In the genomic region with DNA sequence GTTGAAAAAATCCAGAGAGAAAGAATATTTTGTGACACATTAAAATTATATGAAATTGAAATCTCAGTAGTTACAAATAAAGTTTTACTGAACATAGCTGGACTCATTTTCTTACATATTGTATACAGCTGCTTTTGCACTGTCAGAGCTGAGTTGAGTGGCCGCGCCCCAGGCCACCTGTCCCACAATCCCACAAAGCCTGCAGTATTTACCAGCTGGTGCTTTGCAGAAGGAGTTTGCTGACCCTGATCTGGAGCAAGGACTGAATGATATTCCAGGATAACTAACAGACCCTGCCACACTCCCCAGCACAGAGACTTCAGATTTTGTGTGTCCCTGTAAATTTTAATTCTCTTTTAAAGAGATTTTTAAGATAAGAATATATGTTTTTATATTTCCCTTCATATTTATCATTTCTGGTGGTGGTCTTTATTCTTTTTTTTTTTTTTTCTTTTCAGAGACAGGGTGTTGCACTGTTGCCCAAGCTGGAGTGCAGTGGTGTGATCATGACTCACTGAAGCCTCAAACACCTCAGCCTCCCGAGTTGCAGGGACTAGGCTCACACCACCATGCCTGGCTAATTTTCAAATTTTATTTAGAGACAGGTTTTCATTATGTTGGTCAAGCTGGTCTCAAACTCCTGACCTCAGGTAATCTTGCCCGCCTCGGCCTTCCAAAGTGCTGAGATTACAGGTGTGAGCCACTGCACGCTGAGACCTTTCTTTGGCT, we compare ENCODE assay signal across 19 cellular contexts. TPM values are rescaled to one million over a fixed set of nuclear protein-coding genes. Genes with fewer than 3 reads are reported as not detected.
DNase-seq lines count a peak whose midpoint lies in the region; ATAC-seq and TF ChIP-seq lines count a peak whose summit lies in the region.
"Had no signal": no experiment of that assay in that cellular context is flagged by ENCODE, and none has a peak within 500 bp of the region (broad histone marks: within the 10 kb centered on the region; RNA-seq: fewer than 3 reads in every experiment).

No MANE protein-coding gene starts in this region.

- no peak for TF ChIP-seq POLR2A in right lobe of liver (IDR thresholded peaks at IDR 0.05)

- 76% methylated on average over 5 of the region's 6 CpGs for WGBS in right lobe of liver (ENCODE audit: insufficient coverage, low coverage, low lambda C conversion rate, missing lambda C conversion rate)

- DNase-seq in NCI-H524 (lab: John Stamatoyannopoulos, UW) (peak; percentile 44 to 80), NCI-H524 treated with DMSO at 0.1 percent for 48 hours (lab: John Stamatoyannopoulos, UW) (no peak), HK-2 (ENCODE audit: unreplicated experiment) (peak; percentile 5), SW480 (ENCODE audit: low spot score) (peak; percentile 12), renal cortical epithelial cell (ENCODE audit: low read depth) (peak; percentile 2), right lobe of liver (no peak), DMS79 treated with DMSO at 0.1 percent for 48 hours (lab: John Stamatoyannopoulos, UW) (no peak)
- DNase-seq: Caco-2; CD4-positive, alpha-beta T cell; DMS153; EL; GF-D8; KBM-7; NCI-H1105 treated with DMSO at 0.1 percent for 48 hours; NCI-H2029 treated with DMSO at 0.1 percent for 48 hours; NCI-H2171 treated with DMSO at 0.1 percent for 48 hours; NCI-H748 treated with DMSO at 0.1 percent for 48 hours; OCI-M1; T-helper 17 cell had no signal

- no peaks in the 10 kb centered on the region for H3K27me3 ChIP-seq in right lobe of liver

- no peaks in the 10 kb centered on the region for H3K9me3 ChIP-seq in right lobe of liver

- H3K27ac ChIP-seq in right lobe of liver, result no peak overlapping the region

- H3K36me3 ChIP-seq in right lobe of liver, result no peaks in the 10 kb centered on the region

- H3K4me1 ChIP-seq in right lobe of liver, result no peaks in the 10 kb centered on the region
- H3K4me1 ChIP-seq: Caco-2 had no signal

- TF ChIP-seq CTCF in right lobe of liver (IDR thresholded peaks at IDR 0.05), result no peak

- H3K4me3 ChIP-seq in right lobe of liver, result no peak overlapping the region

- intact Hi-C loops in right lobe of liver (cut with DNase I), result no loop called here

- ATAC-seq in right lobe of liver, result no peak
- ATAC-seq: T-helper 17 cell had no signal

RNA-seq across cellular contexts. Expression of gene TDRD12, which starts 48.5 kb away (rescaled TPM):
- total RNA-seq in renal cortical epithelial cell, result 0.25 TPM in 1 of 2 replicates, not detected in the other
- under 1 TPM in 1 of 6 experiments, not detected in 5; 0.17 TPM for total RNA-seq in right lobe of liver

Comparison
In these comparisons a context has a peak if more than half of its experiments do, and no peak if none do; other contexts are left out.
1. DNase-seq: peak in NCI-H524 (2 of 2), HK-2 (single experiment), SW480 (single experiment) and renal cortical epithelial cell (single experiment); none in NCI-H524 treated with DMSO at 0.1 percent for 48 hours (single experiment), right lobe of liver (0 of 3) and DMS79 treated with DMSO at 0.1 percent for 48 hours (single experiment).